ENCODE assay signal across 16 cellular contexts in genomic region chr17:77618731-77619130, GRCh38.
"Had no signal": no experiment of that assay in that cellular context is flagged by ENCODE, and none has a peak within 500 bp of the region (broad histone marks: within the 10 kb centered on the region; RNA-seq: fewer than 3 reads in every experiment).

No MANE protein-coding gene starts in this region.

- H3K27me3 ChIP-seq: colonic mucosa, left lung had no signal

- H3K36me3 Mint-ChIP-seq: type B pancreatic cell had no signal

- H3K9me3 ChIP-seq: colonic mucosa, left lung, suprapubic skin had no signal

- DNase-seq: activated CD4-positive, alpha-beta T cell treated with anti-CD3 and anti-CD28 coated beads, Interleukin-2, amount 50 U/mL, for 1 hour; activated CD4-positive, CD25-positive, alpha-beta regulatory T cell; activated T-cell treated with anti-CD3 and anti-CD28 coated beads, Interleukin-2, amount 50 U/mL, for 24 hours; colonic mucosa; left lung; mammary epithelial cell; naive B cell; retina; stimulated activated CD4-positive, alpha-beta T cell treated with anti-CD3 and anti-CD28 coated beads, Interleukin-15, amount 100 ng/mL, for 24 hours; stimulated activated CD4-positive, alpha-beta T cell treated with anti-CD3 and anti-CD28 coated beads, Interleukin-4, amount 100 ng/mL, for 1 hour; stimulated activated naive B cell treated with anti-CD40 and anti-IgM and Interleukin-4, amounts not matched to agents 10 μg/mL and 1 μg/mL and 100 μg/mL, for 72 hours had no signal

- H3K4me1 ChIP-seq: colonic mucosa had no signal

- H3K4me3 Mint-ChIP-seq: activated T-cell treated with anti-CD3 and anti-CD28 coated beads, Interleukin-2, amount 50 U/mL, for 24 hours; naive B cell; stimulated activated naive B cell treated with anti-CD40 and anti-IgM and Interleukin-4, amounts not matched to agents 10 μg/mL and 1 μg/mL and 100 μg/mL, for 72 hours; type B pancreatic cell had no signal

- H3K4me3 ChIP-seq: colonic mucosa, left lung, suprapubic skin had no signal

- H3K9me3 Mint-ChIP-seq: activated T-cell treated with anti-CD3 and anti-CD28 coated beads, Interleukin-2, amount 50 U/mL, for 24 hours had no signal

- FAIRE-seq: keratinocyte, TTC549 had no signal

- ATAC-seq: esophagus mucosa; left lung; stimulated activated naive B cell treated with anti-CD40 and anti-IgM and Interleukin-4, amounts not matched to agents 10 μg/mL and 1 μg/mL and 100 μg/mL, for 72 hours had no signal

- H3K27ac ChIP-seq: colonic mucosa, left lung, suprapubic skin had no signal

- H3K27me3 Mint-ChIP-seq: activated T-cell treated with anti-CD3 and anti-CD28 coated beads, Interleukin-2, amount 50 U/mL, for 24 hours had no signal

- H3K36me3 ChIP-seq: colonic mucosa, left lung, suprapubic skin had no signal

- H3K27ac Mint-ChIP-seq: activated T-cell treated with anti-CD3 and anti-CD28 coated beads, Interleukin-2, amount 50 U/mL, for 24 hours; stimulated activated naive B cell treated with anti-CD40 and anti-IgM and Interleukin-4, amounts not matched to agents 10 μg/mL and 1 μg/mL and 100 μg/mL, for 72 hours; type B pancreatic cell had no signal
